9 cellular contexts compared by ENCODE assay signal in genomic region chr9:98087420-98088354, GRCh38. TPM values are rescaled to one million over a fixed set of nuclear protein-coding genes. Genes with fewer than 3 reads are reported as not detected.
DNase-seq lines count a peak whose midpoint lies in the region; ATAC-seq, FAIRE-seq and TF ChIP-seq lines count a peak whose summit lies in the region.
"Had no signal": no experiment of that assay in that cellular context is flagged by ENCODE, and none has a peak within 500 bp of the region (broad histone marks: within the 10 kb centered on the region; RNA-seq: fewer than 3 reads in every experiment).

No MANE protein-coding gene starts in this region.

- H3K27me3 Mint-ChIP-seq in T-helper 2 cell treated with Interferon-gamma antibody and Interleukin-4, amounts not matched to agents 5 μg/mL and 100 μg/mL, for 36 hours (ENCODE audit: low read depth), result no peaks in the 10 kb centered on the region

- no peaks in the 10 kb centered on the region for H3K9me3 ChIP-seq in testis

- no peaks in the 10 kb centered on the region for H3K9me3 Mint-ChIP-seq in T-helper 2 cell treated with Interferon-gamma antibody and Interleukin-4, amounts not matched to agents 5 μg/mL and 100 μg/mL, for 36 hours

- peak overlapping the region; percentile 19 to 25 for H3K27ac ChIP-seq in testis

- no peak overlapping the region for H3K27ac Mint-ChIP-seq in T-helper 2 cell treated with Interferon-gamma antibody and Interleukin-4, amounts not matched to agents 5 μg/mL and 100 μg/mL, for 36 hours

- intact Hi-C loops in testis (cut with DNase I; ENCODE audit: low total_unique reads), result no loop called here

- peaks cover 21% of the 10 kb centered on the region for H3K4me1 Mint-ChIP-seq in T-helper 2 cell treated with Interferon-gamma antibody and Interleukin-4, amounts not matched to agents 5 μg/mL and 100 μg/mL, for 36 hours (ENCODE audit: low read depth)

- no peaks in the 10 kb centered on the region for H3K27me3 ChIP-seq in testis

- no peak for FAIRE-seq in D721Med (lab: Jason Lieb, UNC)
- FAIRE-seq: A204.1 had no signal

- TF ChIP-seq CTCF in cardiac fibroblast (IDR thresholded peaks at IDR 0.05; ENCODE audit: low read depth, low read length), result no peak
- TF ChIP-seq CTCF in testis (IDR thresholded peaks at IDR 0.05), result no peak
- TF ChIP-seq CTCF in D721Med (IDR thresholded peaks at IDR 0.05; ENCODE audit: insufficient read depth, missing control alignments), result no peak

- peaks cover 60% of the 10 kb centered on the region for H3K36me3 Mint-ChIP-seq in T-helper 2 cell treated with Interferon-gamma antibody and Interleukin-4, amounts not matched to agents 5 μg/mL and 100 μg/mL, for 36 hours (ENCODE audit: low read depth)

- H3K36me3 ChIP-seq in testis (ENCODE audit: low read depth, missing control alignments), result no peaks in the 10 kb centered on the region

- H3K4me3 ChIP-seq in cardiac fibroblast (replicated peaks in 1 of 2; ENCODE audit: low read depth in 2 of 2, low read length in 2 of 2), result peak overlapping the region; percentile 13 to 33
- peak overlapping the region; percentile 55 to 61 for H3K4me3 ChIP-seq in testis

- peak in 4 of 5 experiments; percentile 23 to 51 (median 26) for DNase-seq in T-helper 2 cell
- DNase-seq in T-helper 2 cell treated with Interferon-gamma antibody and Interleukin-4, amounts not matched to agents 5 μg/mL and 100 μg/mL, for 36 hours (ENCODE audit: low spot score), result no peak
- peak; percentile 41 to 63 for DNase-seq in cardiac fibroblast (ENCODE audit: low read depth in 2 of 2)
- peak; percentile 25 for DNase-seq in kidney tubule cell (ENCODE audit: low spot score)
- peak; percentile 74 for DNase-seq in testis
- DNase-seq in D721Med (ENCODE audit: insufficient read length, low spot score), result no peak
- no peak for DNase-seq in NOMO-1 treated with dmso at 0.1 percent for 144 hours (lab: John Stamatoyannopoulos, UW; ENCODE audit: unreplicated experiment)

- H3K4me1 ChIP-seq in testis, result peaks cover 5% of the 10 kb centered on the region

- TF ChIP-seq POLR2A in testis (IDR thresholded peaks at IDR 0.05), result no peak

- 34 to 36% methylated on average over 53 to 73 of the region's 92 CpGs for WGBS in testis, 2 donors

- H3K4me3 Mint-ChIP-seq in T-helper 2 cell treated with Interferon-gamma antibody and Interleukin-4, amounts not matched to agents 5 μg/mL and 100 μg/mL, for 36 hours, result no peak overlapping the region

- no peak for ATAC-seq in GM21390 (IDR thresholded peaks at IDR 0.05; ENCODE audit: unreplicated experiment)

RNA-seq across cellular contexts. Expression of gene NANS, which starts 31.2 kb away (rescaled TPM):
- 10 to 100 TPM; 66.5 to 82.5 TPM for total RNA-seq in testis
- 34.7 TPM for polyA plus RNA-seq in testis (ENCODE audit: insufficient read depth, low read depth, low replicate concordance)

RNA-seq across cellular contexts. Expression of gene TRIM14, which starts 31.3 kb away (rescaled TPM):
- 10 to 100 TPM; 19.6 to 21.3 TPM for total RNA-seq in testis
- 17.3 TPM for polyA plus RNA-seq in testis (ENCODE audit: insufficient read depth, low read depth, low replicate concordance)

Comparison
In these comparisons a context has a peak if more than half of its experiments do, and no peak if none do; other contexts are left out.
1. DNase-seq: peak in T-helper 2 cell (4 of 5), cardiac fibroblast (2 of 2), kidney tubule cell (single experiment) and testis (single experiment); none in T-helper 2 cell treated with Interferon-gamma antibody and Interleukin-4, amounts not matched to agents 5 μg/mL and 100 μg/mL, for 36 hours (single experiment), D721Med (single experiment) and NOMO-1 treated with dmso at 0.1 percent for 144 hours (single experiment).